In genomic region chr2:108535380-108535677, GRCh38 we compare ENCODE assay signal across 9 cellular contexts. TPM values are rescaled to one million over a fixed set of nuclear protein-coding genes. Genes with fewer than 3 reads are reported as not detected.
DNase-seq lines count a peak whose midpoint lies in the region; ATAC-seq, FAIRE-seq and TF ChIP-seq lines count a peak whose summit lies in the region.
"Had no signal": no experiment of that assay in that cellular context is flagged by ENCODE, and none has a peak within 500 bp of the region (broad histone marks: within the 10 kb centered on the region; RNA-seq: fewer than 3 reads in every experiment).

No MANE protein-coding gene starts in this region.

- H3K36me3 ChIP-seq in HAP-1 (replicated peaks) (no peaks in the 10 kb centered on the region), small intestine (ENCODE audit: control insufficient read depth in 2 of 2, insufficient read depth in 2 of 2, low read length in 2 of 2) (no peaks in the 10 kb centered on the region)

- in situ Hi-C loops in HAP-1 (cut with MboI; ENCODE audit: low sequenced_read_pairs), result no loop called here

- TF ChIP-seq CTCF in WTC11 (IDR thresholded peaks at IDR 0.05), result no peak

- peak overlapping the region; percentile 92 for H3K4me3 Mint-ChIP-seq in WTC11

- POLR2A ChIA-PET in WTC11 (lab: Charles Lee), result interaction anchor here (1.1 kb wide), 1 partner anchor 40 kb away, joined by 4 read pairs; no protein-coding TSS in a partner anchor

- H3K27ac ChIP-seq in right cardiac atrium (ENCODE audit: low read length), result no peak overlapping the region
- H3K27ac ChIP-seq in small intestine (ENCODE audit: low read depth in 1 of 2, low read length in 1 of 2), result peak overlapping the region in 1 of 2 donors; percentile 36

- ATAC-seq in WTC11, result no peak
- no peak for ATAC-seq in right cardiac atrium
- ATAC-seq in HG02571 (IDR thresholded peaks at IDR 0.05; ENCODE audit: unreplicated experiment), result no peak
- no peak for ATAC-seq in GM19463 (IDR thresholded peaks at IDR 0.05; ENCODE audit: unreplicated experiment)
- no peak for ATAC-seq in GM21526 (IDR thresholded peaks at IDR 0.05; ENCODE audit: low FRiP score, unreplicated experiment)

- peaks cover 12% of the 10 kb centered on the region for H3K27me3 Mint-ChIP-seq in WTC11 (ENCODE audit: low read depth)

- H3K4me3 ChIP-seq in HAP-1 (peak overlapping the region; percentile 77), right cardiac atrium (ENCODE audit: low read length) (peak overlapping the region; percentile 99), small intestine (ENCODE audit: low read depth in 1 of 2, low read length in 2 of 2) (peak overlapping the region in 1 of 2 donors; percentile 93)

- no peak overlapping the region for H3K27ac Mint-ChIP-seq in WTC11

- no peaks in the 10 kb centered on the region for H3K9me3 ChIP-seq in HAP-1
- no peaks in the 10 kb centered on the region for H3K9me3 ChIP-seq in right cardiac atrium (ENCODE audit: control insufficient read depth, low read length)
- no peaks in the 10 kb centered on the region for H3K9me3 ChIP-seq in small intestine (ENCODE audit: control insufficient read depth, low read depth)

- H3K4me1 ChIP-seq in HAP-1 (peaks cover 17% of the 10 kb centered on the region), right cardiac atrium (ENCODE audit: control insufficient read depth, insufficient read depth, low read length) (peaks cover 3% of the 10 kb centered on the region), small intestine (ENCODE audit: control insufficient read depth in 2 of 2, insufficient read depth in 1 of 2, low read depth in 1 of 2, low read length in 1 of 2) (peaks cover 2% of the 10 kb centered on the region in 2 donors)

- 21% methylated on average over 10 of the region's 10 CpGs for WGBS in right cardiac atrium
- 9 to 22% (median 19%) methylated on average over 10 of the region's 10 CpGs for WGBS in small intestine, 3 donors

- no peaks in the 10 kb centered on the region for H3K9me3 Mint-ChIP-seq in WTC11

- H3K36me3 Mint-ChIP-seq in WTC11, result no peaks in the 10 kb centered on the region

- intact Hi-C loops in right cardiac atrium (cut with DNase I), result loop anchor here in 3 of 4 donors (5.0 to 10.0 kb wide), 3 partner anchors 42 to 49 kb away; no protein-coding TSS in a partner anchor

- no peaks in the 10 kb centered on the region for H3K27me3 ChIP-seq in HAP-1 (ENCODE audit: low read depth)
- no peaks in the 10 kb centered on the region for H3K27me3 ChIP-seq in right cardiac atrium (ENCODE audit: control insufficient read depth, insufficient read depth)
- no peaks in the 10 kb centered on the region for H3K27me3 ChIP-seq in small intestine (ENCODE audit: control insufficient read depth in 2 of 2, insufficient read depth in 2 of 2, low read length in 2 of 2)

- CTCF ChIA-PET in WTC11 (lab: Charles Lee), result interaction anchor here (1.1 kb wide), 1 partner anchor 101 kb away, joined by 6 read pairs; no protein-coding TSS in a partner anchor

- FAIRE-seq in small intestine (lab: Jason Lieb, UNC), result no peak

- peaks cover 36% of the 10 kb centered on the region for H3K4me1 Mint-ChIP-seq in WTC11

- DNase-seq in HAP-1 (ENCODE audit: low spot score in 2 of 2) (no peak), WTC11 (ENCODE audit: low spot score) (no peak), right cardiac atrium (no peak), small intestine (peak; percentile 28)
- no peak for DNase-seq in stimulated activated CD4-positive, alpha-beta T cell treated with anti-CD3 and anti-CD28 coated beads, Interleukin-12 subunit alpha, Interleukin-12 subunit beta, amount 100 ng/mL, for 4 hours
- DNase-seq: NCI-H2029 had no signal

TF ChIP-seq in WTC11, 78 proteins besides CTCF, POLR2A, EP300 and RAD21:
- no peak for TF ChIP-seq SP1 (CRISPR knock-in tag; conservative IDR thresholded peaks at IDR 0.05)
- 0 out of 2 replicates have a peak, but pooled peaks have one; percentile 23 for TF ChIP-seq GABPB1 (CRISPR knock-in tag; IDR thresholded peaks at IDR 0.05)

RNA-seq across cellular contexts. Expression of gene LIMS1, which starts 1.1 kb away (rescaled TPM):
- total RNA-seq in WTC11 (2021) (40.7 to 50.6 TPM (median 43.4 TPM) in 3 replicates), right cardiac atrium (10 to 100 TPM; 45.5 to 65.6 (median 55.9) TPM)
- polyA plus RNA-seq in right cardiac atrium (21.4 TPM), small intestine (10 to 100 TPM in 2 of 3 donors, 1 to 10 TPM in 1; 8.3 to 22.2 (median 21.3) TPM)
